8 cellular contexts compared by ENCODE assay signal in the genomic region with DNA sequence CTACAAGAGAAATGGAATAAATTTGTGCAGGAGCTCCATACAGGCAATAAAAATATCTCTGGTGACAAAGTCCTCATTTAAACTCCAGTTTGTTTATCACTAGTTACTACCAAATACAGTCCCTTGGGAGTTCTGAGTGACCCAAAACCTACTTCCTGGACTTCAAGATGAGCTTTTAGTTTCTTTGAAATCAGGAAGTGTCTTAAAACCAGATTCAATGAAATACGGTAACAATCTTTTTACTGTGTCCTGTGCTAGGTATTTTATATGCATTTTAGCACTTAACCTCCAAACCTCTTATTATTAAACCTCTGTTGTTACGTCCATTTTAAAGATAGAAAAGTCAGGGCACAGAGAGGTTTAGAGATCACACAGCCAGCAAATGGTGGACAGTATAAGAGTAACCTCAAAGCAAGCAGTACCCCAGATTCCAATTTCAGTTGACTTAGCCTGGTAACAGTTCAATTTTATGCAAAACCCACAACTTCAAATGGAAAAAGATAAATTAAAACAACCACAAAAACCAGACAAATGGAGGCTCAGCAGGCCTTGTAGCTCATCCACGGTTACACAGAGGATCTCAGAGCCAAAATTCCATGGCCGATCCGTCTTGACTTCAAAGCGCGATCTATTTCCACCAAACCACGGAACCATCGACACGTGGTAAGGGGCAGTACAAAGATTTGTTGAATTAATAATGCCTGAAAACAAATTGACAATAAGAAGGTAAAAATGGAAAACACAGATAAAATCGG. TPM values are rescaled to one million over a fixed set of nuclear protein-coding genes. Genes with fewer than 3 reads are reported as not detected.
DNase-seq lines count a peak whose midpoint lies in the region; ATAC-seq and TF ChIP-seq lines count a peak whose summit lies in the region.

No MANE protein-coding gene starts in this region.

- no peak for ATAC-seq in stimulated activated effector memory CD8-positive, alpha-beta T cell treated with anti-CD3 and anti-CD28 coated beads, Interleukin-12 subunit alpha, Interleukin-12 subunit beta, amount 100 ng/mL, for 72 hours
- ATAC-seq in HG02852 (IDR thresholded peaks at IDR 0.05; ENCODE audit: unreplicated experiment): no peak

- H3K4me3 ChIP-seq in adrenal gland (peak overlapping the region; percentile 19 to 98 (median 70)), iPS-20b (ENCODE audit: low read length) (peak overlapping the region; percentile 97)

- H3K27ac ChIP-seq in adrenal gland: peak overlapping the region; percentile 81 to 99 (median 93)
- peak overlapping the region; percentile 82 for H3K27ac ChIP-seq in iPS-20b (ENCODE audit: low read length)

- H3K9me3 ChIP-seq in adrenal gland (replicated peaks in 1 of 3) (no peaks in the 10 kb centered on the region), iPS-20b (ENCODE audit: insufficient read depth, low read depth, low read length) (no peaks in the 10 kb centered on the region)

- H3K36me3 ChIP-seq in adrenal gland (replicated peaks in 1 of 2) (no peaks in the 10 kb centered on the region), iPS-20b (ENCODE audit: insufficient read depth, low read depth, low read length) (peaks cover 32% of the 10 kb centered on the region)

- DNase-seq in NCI-H1105 treated with DMSO at 0.1 percent for 48 hours (lab: John Stamatoyannopoulos, UW): peak; percentile 24
- DNase-seq in NCI-H1105 (lab: John Stamatoyannopoulos, UW): no peak
- peak; percentile 39 for DNase-seq in NCI-H69 (lab: John Stamatoyannopoulos, UW)
- peak in 4 of 7 donors; percentile 23 to 39 (median 31) for DNase-seq in adrenal gland
- peak in 1 of 2 donors; percentile 59 for DNase-seq in stimulated activated effector memory CD8-positive, alpha-beta T cell treated with anti-CD3 and anti-CD28 coated beads, Interleukin-12 subunit alpha, Interleukin-12 subunit beta, amount 100 ng/mL, for 72 hours (ENCODE audit: low spot score in 2 of 2)
- DNase-seq in DMS79 treated with DMSO at 0.1 percent for 48 hours (lab: John Stamatoyannopoulos, UW): no peak

- TF ChIP-seq CTCF in adrenal gland (IDR thresholded peaks at IDR 0.05): no peak

- H3K9ac ChIP-seq in iPS-20b (ENCODE audit: low read depth, low read length): peak overlapping the region; percentile 97

- peaks cover 73% of the 10 kb centered on the region for H3K36me3 Mint-ChIP-seq in stimulated activated effector memory CD8-positive, alpha-beta T cell treated with anti-CD3 and anti-CD28 coated beads, Interleukin-12 subunit alpha, Interleukin-12 subunit beta, amount 100 ng/mL, for 72 hours

- no peaks in the 10 kb centered on the region for H3K27me3 ChIP-seq in adrenal gland
- no peaks in the 10 kb centered on the region for H3K27me3 ChIP-seq in iPS-20b (ENCODE audit: insufficient read depth, low read length)

- no peak for TF ChIP-seq POLR2A in adrenal gland (IDR thresholded peaks at IDR 0.05)

- H3K4me1 ChIP-seq in adrenal gland (replicated peaks in 1 of 2): peaks cover 14 to 54% of the 10 kb centered on the region in 2 donors
- H3K4me1 ChIP-seq in iPS-20b (ENCODE audit: insufficient read depth, low read length): peaks cover 16% of the 10 kb centered on the region; the same call in 1 of the 2 replicates

- H3K4me1 Mint-ChIP-seq in stimulated activated effector memory CD8-positive, alpha-beta T cell treated with anti-CD3 and anti-CD28 coated beads, Interleukin-12 subunit alpha, Interleukin-12 subunit beta, amount 100 ng/mL, for 72 hours: peaks cover 39% of the 10 kb centered on the region

- peaks cover 2% of the 10 kb centered on the region for H3K9me3 Mint-ChIP-seq in stimulated activated effector memory CD8-positive, alpha-beta T cell treated with anti-CD3 and anti-CD28 coated beads, Interleukin-12 subunit alpha, Interleukin-12 subunit beta, amount 100 ng/mL, for 72 hours

- H3K4me3 Mint-ChIP-seq in stimulated activated effector memory CD8-positive, alpha-beta T cell treated with anti-CD3 and anti-CD28 coated beads, Interleukin-12 subunit alpha, Interleukin-12 subunit beta, amount 100 ng/mL, for 72 hours: peak overlapping the region; percentile 91

- intact Hi-C loops in adrenal gland (cut with DNase I): no loop called here

- peak overlapping the region; percentile 99 for H3K27ac Mint-ChIP-seq in stimulated activated effector memory CD8-positive, alpha-beta T cell treated with anti-CD3 and anti-CD28 coated beads, Interleukin-12 subunit alpha, Interleukin-12 subunit beta, amount 100 ng/mL, for 72 hours

- 2 to 4% (median 4%) methylated on average over 11 of the region's 11 CpGs for WGBS in adrenal gland, 4 donors

RNA-seq across cellular contexts. Expression of a gene that starts 1.3 kb away (rescaled TPM):
- 10 to 100 TPM; 19.3 to 74.2 (median 45.4) TPM for total RNA-seq in adrenal gland
- polyA plus RNA-seq in adrenal gland: 10 to 100 TPM in 2 of 3 donors, 1 to 10 TPM in 1; 9.7 to 63.3 (median 11.6) TPM

Comparison
In these comparisons a context has a peak if more than half of its experiments do, and no peak if none do; other contexts are left out.
1. DNase-seq: peak in NCI-H1105 treated with DMSO at 0.1 percent for 48 hours (single experiment), NCI-H69 (single experiment) and adrenal gland (4 of 7); none in NCI-H1105 (single experiment) and DMS79 treated with DMSO at 0.1 percent for 48 hours (single experiment).